In the genomic region with DNA sequence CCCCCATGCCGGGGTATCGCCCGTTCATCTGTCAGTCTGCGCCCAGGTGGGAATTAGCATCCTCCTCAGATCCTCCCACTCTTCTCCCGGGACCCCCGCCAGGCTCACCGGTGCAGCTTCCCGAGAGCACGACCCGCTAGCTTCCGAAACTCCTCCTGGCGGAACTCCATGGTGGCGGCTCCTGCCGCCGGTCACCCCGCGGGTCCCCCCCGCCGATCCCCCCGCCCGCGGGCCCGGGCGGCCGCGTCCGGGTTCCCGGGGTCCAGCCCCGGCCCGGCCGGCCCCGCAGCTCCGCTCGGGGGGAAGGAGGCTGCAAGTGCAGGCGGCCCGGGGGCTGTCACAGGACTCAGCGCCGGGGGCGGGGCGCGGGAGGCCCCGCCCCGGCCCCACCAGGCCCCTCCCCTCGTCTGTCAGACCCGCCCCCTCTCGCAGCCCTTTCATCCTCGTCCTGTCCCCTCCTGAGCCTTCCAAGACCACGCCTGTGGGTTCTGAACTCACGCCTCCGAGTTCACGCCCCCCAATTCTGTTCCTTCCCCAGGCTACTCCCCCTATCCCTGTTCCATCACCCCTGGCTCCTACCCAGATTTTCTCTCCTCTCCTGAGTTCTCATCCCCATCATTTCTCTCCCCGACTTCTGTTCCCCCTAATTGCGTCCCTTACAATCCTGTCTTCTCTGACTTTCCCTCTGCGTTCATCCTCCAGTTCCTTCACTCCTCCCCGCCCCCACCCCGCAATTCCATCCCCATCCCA, we compare ENCODE assay signal across 8 cellular contexts.
DNase-seq lines count a peak whose midpoint lies in the region; ATAC-seq lines count a peak whose summit lies in the region.

A gene (minus strand): TSS at position 318 of the 750 bp plus-strand sequence. CDS start 148 bp downstream, at position 170.

- peak within 1 kb of the TSS; percentile 41 for H3K4me3 ChIP-seq in iPS-11a (ENCODE audit: low read depth, low read length)

- no peak for ATAC-seq in GM18861 (IDR thresholded peaks at IDR 0.05; ENCODE audit: unreplicated experiment)

- DNase-seq in ELF-1 (ENCODE audit: low read depth, low spot score) = peak; percentile 51
- DNase-seq in NCI-H2171 treated with DMSO at 0.1 percent for 48 hours (lab: John Stamatoyannopoulos, UW) = peak; percentile 84
- peak; percentile 30 for DNase-seq in activated gamma-delta T cell treated with Interleukin-2 at 50 U/mL for 16 hours
- DNase-seq in stimulated activated naive CD4-positive, alpha-beta T cell treated with Interleukin-2 at 50 U/mL for 16 hours (lab: John Stamatoyannopoulos, UW) = peak; percentile 11
- DNase-seq in NCI-H1436 treated with DMSO at 0.1 percent for 48 hours (lab: John Stamatoyannopoulos, UW) = no peak
- DNase-seq in KG1 (lab: John Stamatoyannopoulos, UW) = no peak

Comparison
In these comparisons a context has a peak if more than half of its experiments do, and no peak if none do; other contexts are left out.
1. DNase-seq: peak in ELF-1 (single experiment), NCI-H2171 treated with DMSO at 0.1 percent for 48 hours (single experiment), activated gamma-delta T cell treated with Interleukin-2 at 50 U/mL for 16 hours (single experiment) and stimulated activated naive CD4-positive, alpha-beta T cell treated with Interleukin-2 at 50 U/mL for 16 hours (single experiment); none in NCI-H1436 treated with DMSO at 0.1 percent for 48 hours (single experiment) and KG1 (single experiment).